ENCODE assay signal across 9 cellular contexts in the genomic region with DNA sequence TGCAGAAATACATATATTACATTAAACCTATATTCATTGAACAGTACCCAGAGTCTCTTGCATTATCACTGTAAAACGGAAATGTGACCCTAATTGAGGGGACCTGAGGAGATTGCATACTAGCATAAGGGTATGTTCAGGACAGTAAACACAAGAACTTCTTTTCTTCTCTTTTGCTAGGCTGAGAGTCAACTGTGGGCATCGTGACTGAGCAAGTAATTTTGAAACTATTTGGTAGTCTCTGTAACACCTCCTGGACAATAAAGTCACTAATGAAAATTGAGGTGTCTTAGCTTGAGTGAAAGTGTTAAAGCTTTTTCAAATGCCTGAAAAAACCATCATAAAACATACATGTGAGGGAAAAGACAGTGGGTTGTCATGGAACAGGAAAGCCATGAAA.
DNase-seq lines count a peak whose midpoint lies in the region; ATAC-seq and TF ChIP-seq lines count a peak whose summit lies in the region.
"Had no signal": no experiment of that assay in that cellular context is flagged by ENCODE, and none has a peak within 500 bp of the region (broad histone marks: within the 10 kb centered on the region; RNA-seq: fewer than 3 reads in every experiment).

No MANE protein-coding gene starts in this region.

- H3K4me3 Mint-ChIP-seq in activated T-helper 2 cell treated with anti-CD3 and anti-CD28 coated beads, Interferon-gamma antibody, Interleukin-2, Interleukin-4, amounts not matched to agents 10 μg/mL and 5 μg/mL and 100 μg/mL, durations not matched to agents 14 hours and 24 hours and 36 hours (ENCODE audit: low read depth), result no peak overlapping the region
- no peak overlapping the region for H3K4me3 Mint-ChIP-seq in mesothelial cell of epicardium
- H3K4me3 Mint-ChIP-seq: GM23338 had no signal

- TF ChIP-seq CTCF in mesothelial cell of epicardium (IDR thresholded peaks at IDR 0.05; ENCODE audit: unreplicated experiment), result no peak

- peaks cover 59% of the 10 kb centered on the region for H3K4me1 Mint-ChIP-seq in activated T-helper 2 cell treated with anti-CD3 and anti-CD28 coated beads, Interferon-gamma antibody, Interleukin-2, Interleukin-4, amounts not matched to agents 10 μg/mL and 5 μg/mL and 100 μg/mL, durations not matched to agents 14 hours and 24 hours and 36 hours (ENCODE audit: low read depth)
- no peaks in the 10 kb centered on the region for H3K4me1 Mint-ChIP-seq in mesothelial cell of epicardium

- peaks cover 26% of the 10 kb centered on the region for H3K27me3 Mint-ChIP-seq in activated T-helper 2 cell treated with anti-CD3 and anti-CD28 coated beads, Interferon-gamma antibody, Interleukin-2, Interleukin-4, amounts not matched to agents 10 μg/mL and 5 μg/mL and 100 μg/mL, durations not matched to agents 14 hours and 24 hours and 36 hours (ENCODE audit: low read depth)
- H3K27me3 Mint-ChIP-seq in mesothelial cell of epicardium (ENCODE audit: low read depth), result no peaks in the 10 kb centered on the region

- H3K36me3 Mint-ChIP-seq in activated T-helper 2 cell treated with anti-CD3 and anti-CD28 coated beads, Interferon-gamma antibody, Interleukin-2, Interleukin-4, amounts not matched to agents 10 μg/mL and 5 μg/mL and 100 μg/mL, durations not matched to agents 14 hours and 24 hours and 36 hours (ENCODE audit: low read depth), result no peaks in the 10 kb centered on the region
- no peaks in the 10 kb centered on the region for H3K36me3 Mint-ChIP-seq in mesothelial cell of epicardium

- ATAC-seq in GM18511 (IDR thresholded peaks at IDR 0.05; ENCODE audit: unreplicated experiment) (peak; percentile 69), GM21367 (IDR thresholded peaks at IDR 0.05; ENCODE audit: unreplicated experiment) (peak; percentile 58), HG03066 (IDR thresholded peaks at IDR 0.05; ENCODE audit: low read depth, unreplicated experiment) (peak; percentile 47)
- ATAC-seq: GM23338 had no signal

- peak overlapping the region; percentile 42 for H3K27ac Mint-ChIP-seq in activated T-helper 2 cell treated with anti-CD3 and anti-CD28 coated beads, Interferon-gamma antibody, Interleukin-2, Interleukin-4, amounts not matched to agents 10 μg/mL and 5 μg/mL and 100 μg/mL, durations not matched to agents 14 hours and 24 hours and 36 hours
- H3K27ac Mint-ChIP-seq in mesothelial cell of epicardium, result no peak overlapping the region

- H3K9me3 Mint-ChIP-seq in activated T-helper 2 cell treated with anti-CD3 and anti-CD28 coated beads, Interferon-gamma antibody, Interleukin-2, Interleukin-4, amounts not matched to agents 10 μg/mL and 5 μg/mL and 100 μg/mL, durations not matched to agents 14 hours and 24 hours and 36 hours, result no peaks in the 10 kb centered on the region
- H3K9me3 Mint-ChIP-seq in mesothelial cell of epicardium, result no peaks in the 10 kb centered on the region
- H3K9me3 Mint-ChIP-seq: GM23338 had no signal

- intact Hi-C loops in activated T-helper 2 cell treated with anti-CD3 and anti-CD28 coated beads, Interferon-gamma antibody, Interleukin-2, Interleukin-4, amounts not matched to agents 10 μg/mL and 5 μg/mL and 100 μg/mL, durations not matched to agents 14 hours and 24 hours and 36 hours (cut with micrococcal nuclease), result no loop called here

- no peak for DNase-seq in activated T-helper 2 cell treated with anti-CD3 and anti-CD28 coated beads, Interferon-gamma antibody, Interleukin-2, Interleukin-4, amounts not matched to agents 10 μg/mL and 5 μg/mL and 100 μg/mL, durations not matched to agents 14 hours and 24 hours and 36 hours (ENCODE audit: low spot score)
- no peak for DNase-seq in dedifferentiated amniotic fluid mesenchymal stem cell (ENCODE audit: extremely low spot score)
- no peak for DNase-seq in mesothelial cell of epicardium (ENCODE audit: low spot score in 2 of 2, unreplicated experiment in 2 of 2)
- no peak for DNase-seq in NCI-H2196 (lab: John Stamatoyannopoulos, UW; ENCODE audit: unreplicated experiment)
- no peak for DNase-seq in stimulated activated CD4-positive, alpha-beta T cell treated with anti-CD3 and anti-CD28 coated beads, Interleukin-4, amount 100 ng/mL, for 4 hours
